In the genomic region with DNA sequence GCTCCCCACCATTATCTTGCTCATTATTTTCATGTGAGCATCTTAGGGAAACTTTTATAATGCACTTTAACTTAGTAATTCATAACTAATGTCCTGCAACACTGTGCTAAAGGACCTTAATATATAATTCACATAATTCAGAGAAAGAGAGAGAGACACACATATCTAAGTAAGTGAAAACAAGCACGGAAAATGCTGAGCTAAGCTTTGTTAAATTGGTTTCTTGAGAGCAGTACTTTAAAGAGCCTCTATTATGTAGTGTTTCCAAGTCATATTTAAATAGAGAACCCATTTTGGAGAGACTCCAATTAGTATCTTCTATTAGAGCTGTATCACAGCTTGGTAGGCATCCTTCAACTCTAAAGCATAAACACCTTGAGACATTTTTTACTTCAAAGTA, we compare ENCODE assay signal across 21 cellular contexts.
DNase-seq lines count a peak whose midpoint lies in the region; ATAC-seq, FAIRE-seq and TF ChIP-seq lines count a peak whose summit lies in the region.
"Had no signal": no experiment of that assay in that cellular context is flagged by ENCODE, and none has a peak within 500 bp of the region (broad histone marks: within the 10 kb centered on the region; RNA-seq: fewer than 3 reads in every experiment).

No MANE protein-coding gene starts in this region.

- in situ Hi-C loops in HepG2 (cut with HindIII; ENCODE audit: extremely low pct_ligation_motif_present, low pct_unique_long_range_greater_than_20kb) = no loop called here
- in situ Hi-C loops in IMR-90 (cut with MboI; ENCODE audit: low sequenced_read_pairs) = no loop called here
- in situ Hi-C loops in gastrocnemius medialis (cut with MboI; ENCODE audit: low sequenced_read_pairs in 4 of 4) = no loop called here

- H3K9ac ChIP-seq in HepG2 (ENCODE audit: insufficient read depth, low read depth, low read length) = no peak overlapping the region
- no peak overlapping the region for H3K9ac ChIP-seq in IMR-90 (ENCODE audit: low read depth, low read length)
- no peak overlapping the region for H3K9ac ChIP-seq in trophoblast cell (ENCODE audit: low read length)
- H3K9ac ChIP-seq: BLaER1 treated with 17β-estradiol and CSF1 and Interleukin-3, amounts not matched to agents 10 nM and 100 nM had no signal

- ATAC-seq in HepG2 (no peak), right lobe of liver (no peak), IMR-90 (ENCODE audit: low read depth) (no peak), gastrocnemius medialis (no peak)
- ATAC-seq: CD8-positive, alpha-beta T cell had no signal

- H2BK120ac ChIP-seq in IMR-90 (ENCODE audit: low read depth, low read length) = no peak overlapping the region
- no peak overlapping the region for H2BK120ac ChIP-seq in trophoblast cell (ENCODE audit: insufficient read depth, low read length, poor library complexity)

- no peak for FAIRE-seq in HepG2 (lab: Jason Lieb, UNC)
- FAIRE-seq: A204.1, D721Med, G401.6, GM12891 had no signal

- no peak overlapping the region for H4K12ac ChIP-seq in trophoblast cell (ENCODE audit: low read depth, low read length)

- no peak overlapping the region for H3K18ac ChIP-seq in IMR-90 (ENCODE audit: low read depth, low read length)
- no peak overlapping the region for H3K18ac ChIP-seq in trophoblast cell (ENCODE audit: low read length)

- H4K91ac ChIP-seq in IMR-90 (ENCODE audit: insufficient read depth, low read depth, low read length) = no peak overlapping the region
- no peak overlapping the region for H4K91ac ChIP-seq in trophoblast cell (ENCODE audit: low read depth, low read length)

- H3K79me2 ChIP-seq in HepG2 (ENCODE audit: insufficient read depth, low read length) (no peaks in the 10 kb centered on the region), osteoblast (ENCODE audit: insufficient read depth, low read length) (no peaks in the 10 kb centered on the region), trophoblast cell (ENCODE audit: control insufficient read depth, insufficient read depth, low read length, poor library complexity) (no peaks in the 10 kb centered on the region)

- H3K23ac ChIP-seq in IMR-90 (ENCODE audit: low read depth, low read length) (no peak overlapping the region), trophoblast cell (ENCODE audit: low read length) (no peak overlapping the region)

- no peaks in the 10 kb centered on the region for H4K20me1 ChIP-seq in HepG2 (ENCODE audit: insufficient read depth, low read length)
- H4K20me1 ChIP-seq in IMR-90 (ENCODE audit: insufficient read depth, low read length) = no peaks in the 10 kb centered on the region
- no peaks in the 10 kb centered on the region for H4K20me1 ChIP-seq in osteoblast (ENCODE audit: insufficient read depth, low read length)
- H4K20me1 ChIP-seq: BLaER1 treated with 17β-estradiol and CSF1 and Interleukin-3, amounts not matched to agents 10 nM and 100 nM had no signal

- H3K4me1 ChIP-seq in HepG2 (ENCODE audit: insufficient read depth, low read length) (no peaks in the 10 kb centered on the region), right lobe of liver (no peaks in the 10 kb centered on the region), IMR-90 (ENCODE audit: control insufficient read depth, insufficient read depth, low read length) (no peaks in the 10 kb centered on the region), osteoblast (ENCODE audit: insufficient read depth, low read length) (no peaks in the 10 kb centered on the region), gastrocnemius medialis (no peaks in the 10 kb centered on the region), trophoblast cell (ENCODE audit: control insufficient read depth in 1 of 2, insufficient read depth in 2 of 2, low read length in 2 of 2) (no peaks in the 10 kb centered on the region)
- H3K4me1 ChIP-seq: BLaER1 treated with 17β-estradiol and CSF1 and Interleukin-3, amounts not matched to agents 10 nM and 100 nM; Caco-2 had no signal

- no peaks in the 10 kb centered on the region for H3K36me3 ChIP-seq in HepG2 (replicated peaks in 1 of 2; ENCODE audit: control insufficient read depth in 1 of 2, insufficient read depth in 2 of 2, low read length in 2 of 2)
- no peaks in the 10 kb centered on the region for H3K36me3 ChIP-seq in right lobe of liver
- no peaks in the 10 kb centered on the region for H3K36me3 ChIP-seq in IMR-90 (ENCODE audit: control insufficient read depth, insufficient read depth, low read length)
- no peaks in the 10 kb centered on the region for H3K36me3 ChIP-seq in osteoblast (ENCODE audit: insufficient read depth, low read length)
- no peaks in the 10 kb centered on the region for H3K36me3 ChIP-seq in gastrocnemius medialis
- no peaks in the 10 kb centered on the region for H3K36me3 ChIP-seq in trophoblast cell (ENCODE audit: control insufficient read depth in 1 of 2, insufficient read depth in 2 of 2, low read length in 2 of 2)
- H3K36me3 ChIP-seq: BLaER1 treated with 17β-estradiol and CSF1 and Interleukin-3, amounts not matched to agents 10 nM and 100 nM had no signal

- TF ChIP-seq RAD21 in HepG2 (CRISPR knock-in tag; IDR thresholded peaks at IDR 0.05) (no peak), IMR-90 (IDR thresholded peaks at IDR 0.05; ENCODE audit: low read length) (no peak)

- H2BK5ac ChIP-seq in IMR-90 (ENCODE audit: low read depth, low read length, poor library complexity, severe bottlenecking) = no peak overlapping the region
- H2BK5ac ChIP-seq in trophoblast cell (ENCODE audit: low read depth, low read length, poor library complexity) = no peak overlapping the region

- DNase-seq in HepG2 (ENCODE audit: low spot score) = no peak
- no peak for DNase-seq in right lobe of liver
- peak; percentile 1 for DNase-seq in DMS79 (lab: John Stamatoyannopoulos, UW)
- DNase-seq in IMR-90 = no peak
- peak; percentile 0 for DNase-seq in osteoblast (ENCODE audit: insufficient read length, low spot score, missing footprints)
- no peak for DNase-seq in gastrocnemius medialis
- DNase-seq in trophoblast cell = no peak
- DNase-seq in globus pallidus (ENCODE audit: low spot score) = no peak
- DNase-seq: 8988T; AML-193; Caco-2; Calu3; CD4-positive, alpha-beta T cell; CD8-positive, alpha-beta T cell; GF-D8 had no signal

- no peak overlapping the region for H2BK15ac ChIP-seq in IMR-90 (ENCODE audit: low read depth, low read length)

- CTCF ChIA-PET in HepG2 (lab: Yijun Ruan, JAX; ENCODE audit: low intra/inter-chr PET ratio, low total read pairs) = no interaction called here
- CTCF ChIA-PET in IMR-90 (lab: Yijun Ruan, JAX) = no interaction called here

- TF ChIP-seq CTCF in HepG2 (CRISPR knock-in tag; IDR thresholded peaks at IDR 0.05) (no peak), right lobe of liver (IDR thresholded peaks at IDR 0.05) (no peak), IMR-90 (conservative IDR thresholded peaks at IDR 0.05; ENCODE audit: low read depth, low read length) (no peak), osteoblast (IDR thresholded peaks at IDR 0.05; ENCODE audit: extremely low read depth, low read depth, low read length) (no peak), gastrocnemius medialis (IDR thresholded peaks at IDR 0.05 in 4 of 5, conservative IDR thresholded peaks at IDR 0.05 in 1 of 5) (no peak)

- intact Hi-C loops in HepG2 (cut with micrococcal nuclease; ENCODE audit: unreplicated experiment) = no loop called here
- intact Hi-C loops in right lobe of liver (cut with DNase I) = no loop called here
- intact Hi-C loops in IMR-90 (cut with micrococcal nuclease) = no loop called here
- intact Hi-C loops in gastrocnemius medialis (cut with DNase I; ENCODE audit: low total_unique reads) = no loop called here

- no peaks in the 10 kb centered on the region for H3K9me1 ChIP-seq in IMR-90 (ENCODE audit: insufficient read depth, low read length)

- H3K4me2 ChIP-seq in HepG2 (ENCODE audit: low read depth, low read length) = no peak overlapping the region
- H3K4me2 ChIP-seq in IMR-90 (ENCODE audit: low read depth, low read length) = no peak overlapping the region
- H3K4me2 ChIP-seq in osteoblast (ENCODE audit: insufficient read depth, low read length) = no peak overlapping the region
- no peak overlapping the region for H3K4me2 ChIP-seq in trophoblast cell (ENCODE audit: low read length)
- H3K4me2 ChIP-seq: BLaER1 treated with 17β-estradiol and CSF1 and Interleukin-3, amounts not matched to agents 10 nM and 100 nM had no signal

- H3K27me3 ChIP-seq in HepG2 (ENCODE audit: control insufficient read depth in 1 of 2, insufficient read depth in 2 of 2, low read length in 2 of 2) = no peaks in the 10 kb centered on the region
- H3K27me3 ChIP-seq in right lobe of liver = no peaks in the 10 kb centered on the region
- H3K27me3 ChIP-seq in IMR-90 (ENCODE audit: control insufficient read depth, insufficient read depth, low read length) = no peaks in the 10 kb centered on the region
- H3K27me3 ChIP-seq in osteoblast (ENCODE audit: insufficient read depth, low read length) = no peaks in the 10 kb centered on the region
- H3K27me3 ChIP-seq in gastrocnemius medialis = no peaks in the 10 kb centered on the region
- H3K27me3 ChIP-seq in trophoblast cell (ENCODE audit: insufficient read depth, low read length) = no peaks in the 10 kb centered on the region
- H3K27me3 ChIP-seq: BLaER1 treated with 17β-estradiol and CSF1 and Interleukin-3, amounts not matched to agents 10 nM and 100 nM had no signal

- H2AFZ ChIP-seq in HepG2 (ENCODE audit: low read length) (no peak overlapping the region), IMR-90 (replicated peaks; ENCODE audit: low read length, poor library complexity) (no peak overlapping the region), osteoblast (ENCODE audit: low read length) (no peak overlapping the region), trophoblast cell (ENCODE audit: insufficient read depth, low read length, poor library complexity) (no peak overlapping the region)

- no peak overlapping the region for H4K8ac ChIP-seq in IMR-90 (ENCODE audit: low read depth in 2 of 2, low read length in 2 of 2)
- H4K8ac ChIP-seq in trophoblast cell (ENCODE audit: low read depth, low read length) = no peak overlapping the region

- H3K14ac ChIP-seq in IMR-90 (replicated peaks; ENCODE audit: low read depth, low read length) (no peak overlapping the region), trophoblast cell (ENCODE audit: low read length) (no peak overlapping the region)

- POLR2A ChIA-PET in HepG2 (lab: Yijun Ruan, JAX) = no interaction called here
- POLR2A ChIA-PET in IMR-90 (lab: Charles Lee; ENCODE audit: unreplicated experiment) = no interaction called here

- no peak overlapping the region for H2BK20ac ChIP-seq in IMR-90 (ENCODE audit: low read depth, low read length)

- TF ChIP-seq POLR2A in HepG2 (IDR thresholded peaks at IDR 0.05; ENCODE audit: insufficient read depth in 1 of 2, low read depth in 2 of 2, low read length in 2 of 2) = no peak
- no peak for TF ChIP-seq POLR2A in right lobe of liver (IDR thresholded peaks at IDR 0.05)
- no peak for TF ChIP-seq POLR2A in IMR-90 (IDR thresholded peaks at IDR 0.05; ENCODE audit: low read depth, low read length)
- no peak for TF ChIP-seq POLR2A in gastrocnemius medialis (IDR thresholded peaks at IDR 0.05)

- H3K4ac ChIP-seq in IMR-90 (ENCODE audit: low read depth, low read length) (no peak overlapping the region), trophoblast cell (ENCODE audit: low read depth, low read length) (no peak overlapping the region)

- BruUV-seq in HepG2 (replicated peaks; lab: Mats Ljungman, UMichigan) = no TSS peak
- no TSS peak for BruUV-seq in IMR-90 (replicated peaks; lab: Mats Ljungman, UMichigan)

- dilution Hi-C loops in IMR-90 (cut with HindIII; ENCODE audit: low sequenced_read_pairs, unreplicated experiment) = no loop called here

- H3K79me1 ChIP-seq in IMR-90 (ENCODE audit: low read depth in 1 of 2, low read length in 2 of 2) (no peaks in the 10 kb centered on the region), trophoblast cell (ENCODE audit: low read length) (no peaks in the 10 kb centered on the region)

- H2BK12ac ChIP-seq in trophoblast cell (ENCODE audit: low read length) = no peak overlapping the region

- H3K56ac ChIP-seq in IMR-90 (ENCODE audit: extremely low read depth, insufficient read depth, low read length) = no peak overlapping the region

- H3K9me3 ChIP-seq in HepG2 (ENCODE audit: low read length) (no peaks in the 10 kb centered on the region), right lobe of liver (no peaks in the 10 kb centered on the region), IMR-90 (ENCODE audit: control insufficient read depth, insufficient read depth, low read length) (peaks cover 8% of the 10 kb centered on the region), osteoblast (ENCODE audit: low read depth, low read length) (peaks cover 2% of the 10 kb centered on the region), gastrocnemius medialis (no peaks in the 10 kb centered on the region), trophoblast cell (ENCODE audit: insufficient read depth, low read depth, low read length) (peaks cover 2% of the 10 kb centered on the region)
- H3K9me3 ChIP-seq: BLaER1 treated with 17β-estradiol and CSF1 and Interleukin-3, amounts not matched to agents 10 nM and 100 nM; Caco-2 had no signal

- H3K27ac ChIP-seq in HepG2 (ENCODE audit: extremely low read length, insufficient read depth, low read length) (no peak overlapping the region), right lobe of liver (no peak overlapping the region), IMR-90 (ENCODE audit: insufficient read depth, low read length) (no peak overlapping the region), osteoblast (ENCODE audit: low read depth, low read length) (no peak overlapping the region), gastrocnemius medialis (no peak overlapping the region), trophoblast cell (ENCODE audit: low read depth, low read length) (no peak overlapping the region)
- H3K27ac ChIP-seq: BLaER1 treated with 17β-estradiol and CSF1 and Interleukin-3, amounts not matched to agents 10 nM and 100 nM; C4-2B had no signal

- H3K4me3 ChIP-seq in HepG2 (replicated peaks in 1 of 3; ENCODE audit: insufficient read depth in 1 of 3, low read depth in 2 of 3, low read length in 3 of 3) (no peak overlapping the region), right lobe of liver (no peak overlapping the region), IMR-90 (ENCODE audit: insufficient read depth, low read depth, low read length) (no peak overlapping the region), osteoblast (ENCODE audit: insufficient read depth, low read length) (no peak overlapping the region), gastrocnemius medialis (no peak overlapping the region), trophoblast cell (ENCODE audit: low read depth, low read length) (no peak overlapping the region)
- H3K4me3 ChIP-seq: BLaER1 treated with 17β-estradiol and CSF1 and Interleukin-3, amounts not matched to agents 10 nM and 100 nM had no signal

- 0% methylated on average over 1 of the region's 1 CpG for WGBS in HepG2 (ENCODE audit: low lambda C conversion rate)
- 20% methylated on average over 1 of the region's 1 CpG for WGBS in right lobe of liver (ENCODE audit: insufficient coverage, low coverage, low lambda C conversion rate, missing lambda C conversion rate)
- WGBS in IMR-90 (ENCODE audit: extremely low coverage in 2 of 2, insufficient read length in 1 of 2), 2 experiments = no CpG with 5 or more reads among the region's 1 CpG
- WGBS in trophoblast cell (ENCODE audit: extremely low coverage, insufficient coverage, insufficient read length) = no CpG with 5 or more reads among the region's 1 CpG

- no peak overlapping the region for H2AK5ac ChIP-seq in IMR-90 (ENCODE audit: low read depth, low read length)
- H2AK5ac ChIP-seq in trophoblast cell (ENCODE audit: low read length) = no peak overlapping the region

- no peak for TF ChIP-seq EP300 in HepG2 (IDR thresholded peaks at IDR 0.05; ENCODE audit: low read depth in 2 of 2, low read length in 2 of 2)
- no peak for TF ChIP-seq EP300 in HepG2 (CRISPR knock-in tag; IDR thresholded peaks at IDR 0.05; ENCODE audit: borderline replicate concordance)

- no peak overlapping the region for H2AK9ac ChIP-seq in IMR-90 (replicated peaks; ENCODE audit: low read depth, low read length, poor library complexity)

- no peak overlapping the region for H4K5ac ChIP-seq in IMR-90 (ENCODE audit: low read depth, low read length)

Comparison
In these comparisons a context has a peak if more than half of its experiments do, and no peak if none do; other contexts are left out.
1. DNase-seq: peak in DMS79 (single experiment) and osteoblast (single experiment); none in HepG2 (single experiment), right lobe of liver (0 of 3), IMR-90 (single experiment), gastrocnemius medialis (0 of 2), trophoblast cell (0 of 2) and globus pallidus (single experiment).